ENCODE assay signal across 9 cellular contexts in genomic region chr7:96837583-96837982, GRCh38.
A peak's percentile ranks its signal among the peaks of the same experiment; 100 is the strongest.
DNase-seq lines count a peak whose midpoint lies in the region; ATAC-seq, FAIRE-seq and TF ChIP-seq lines count a peak whose summit lies in the region.
"Had no signal": no experiment of that assay in that cellular context is flagged by ENCODE, and none has a peak within 500 bp of the region (broad histone marks: within the 10 kb centered on the region; RNA-seq: fewer than 3 reads in every experiment).

No MANE protein-coding gene starts in this region.

- H3K18ac ChIP-seq in mesenchymal stem cell (ENCODE audit: low read depth in 1 of 2, low read length in 2 of 2), result no peak overlapping the region

- H3K4me3 ChIP-seq in GM12878 (no peak overlapping the region), mesenchymal stem cell (ENCODE audit: insufficient read depth in 1 of 2, low read depth in 1 of 2, low read length in 2 of 2) (no peak overlapping the region)

- H2BK120ac ChIP-seq in mesenchymal stem cell (ENCODE audit: low read depth, low read length), result no peak overlapping the region

- peak; percentile 96 for ATAC-seq in GM18858 (IDR thresholded peaks at IDR 0.05; ENCODE audit: unreplicated experiment)
- peak; percentile 97 for ATAC-seq in GM21515 (IDR thresholded peaks at IDR 0.05; ENCODE audit: unreplicated experiment)
- ATAC-seq in HG03457 (IDR thresholded peaks at IDR 0.05; ENCODE audit: unreplicated experiment), result peak; percentile 95
- ATAC-seq in GM12878, result peak; percentile 97

- no peak overlapping the region for H3K4ac ChIP-seq in mesenchymal stem cell (ENCODE audit: low read depth in 1 of 2, low read length in 2 of 2)

- no peak overlapping the region for H3K23ac ChIP-seq in mesenchymal stem cell (ENCODE audit: low read length in 2 of 2)

- intact Hi-C loops in GM12878 (cut with micrococcal nuclease; ENCODE audit: unreplicated experiment), result no loop called here

- H3K27me3 ChIP-seq in GM12878 (replicated peaks in 1 of 2; ENCODE audit: control insufficient read depth in 2 of 2, insufficient read depth in 2 of 2, low read length in 1 of 2) (no peaks in the 10 kb centered on the region; a peak in 1 of 4 replicates), mesenchymal stem cell (ENCODE audit: control insufficient read depth in 1 of 2, insufficient read depth in 1 of 2, low read length in 2 of 2) (no peaks in the 10 kb centered on the region)

- H4K8ac ChIP-seq in mesenchymal stem cell (ENCODE audit: low read length), result no peak overlapping the region

- WGBS in GM12878 (ENCODE audit: insufficient coverage, insufficient replicate concordance, low lambda C conversion rate, missing lambda C conversion rate), result 2% methylated on average over 2 of the region's 2 CpGs
- WGBS in mesenchymal stem cell, result 75% methylated on average over 1 of the region's 2 CpGs

- H3K79me1 ChIP-seq in mesenchymal stem cell (replicated peaks; ENCODE audit: low read length, poor library complexity, severe bottlenecking), result no peaks in the 10 kb centered on the region

- no peaks in the 10 kb centered on the region for H3K36me3 ChIP-seq in GM12878 (ENCODE audit: control insufficient read depth in 2 of 2, insufficient read depth in 2 of 2, low read length in 1 of 2)
- H3K36me3 ChIP-seq in mesenchymal stem cell (ENCODE audit: control insufficient read depth in 1 of 2, insufficient read depth in 2 of 2, low read depth in 1 of 2, low read length in 2 of 2), result no peaks in the 10 kb centered on the region

- no TSS peak for BruUV-seq in GM12878 (replicated peaks; lab: Mats Ljungman, UMichigan)

- H3K4me2 ChIP-seq in GM12878 (ENCODE audit: control insufficient read depth, insufficient read depth) (no peak overlapping the region), mesenchymal stem cell (ENCODE audit: low read length, poor library complexity, severe bottlenecking) (no peak overlapping the region)

- H3K79me2 ChIP-seq in GM12878 (ENCODE audit: control insufficient read depth, insufficient read depth, low read length), result no peaks in the 10 kb centered on the region

- DNase-seq in GM12878 (ENCODE audit: low read depth, low spot score) (peak; percentile 49), mesenchymal stem cell (no peak), NCI-H2227 (lab: John Stamatoyannopoulos, UW; ENCODE audit: unreplicated experiment) (no peak), ACHN (no peak), UCSD-AML1 (lab: John Stamatoyannopoulos, UW; ENCODE audit: unreplicated experiment) (no peak)

- H3K4me1 ChIP-seq in GM12878 (ENCODE audit: control insufficient read depth, insufficient read depth, low read length), result peaks cover 6% of the 10 kb centered on the region; the same call in 1 of the 2 replicates
- H3K4me1 ChIP-seq in mesenchymal stem cell (ENCODE audit: control insufficient read depth, insufficient read depth, low read depth, low read length), result no peaks in the 10 kb centered on the region

- H3K9ac ChIP-seq in GM12878 (ENCODE audit: control insufficient read depth, insufficient read depth, low read length), result no peak overlapping the region
- H3K9ac ChIP-seq in mesenchymal stem cell (ENCODE audit: low read length), result no peak overlapping the region

- RAD21 ChIA-PET in GM12878 (lab: Charles Lee; ENCODE audit: unreplicated experiment), result interaction anchor here (0.6 kb wide), 1 partner anchor 620 kb away, joined by 4 read pairs; no protein-coding TSS in a partner anchor

- H4K91ac ChIP-seq in mesenchymal stem cell (ENCODE audit: low read length), result no peak overlapping the region

- H3K9me3 ChIP-seq in GM12878 (replicated peaks; ENCODE audit: control insufficient read depth, insufficient read depth, low read length), result no peaks in the 10 kb centered on the region
- no peaks in the 10 kb centered on the region for H3K9me3 ChIP-seq in mesenchymal stem cell (ENCODE audit: control insufficient read depth, low read length)

- H2BK12ac ChIP-seq in mesenchymal stem cell (ENCODE audit: low read length in 2 of 2), result no peak overlapping the region

- no peak overlapping the region for H2BK15ac ChIP-seq in mesenchymal stem cell (ENCODE audit: low read depth, poor library complexity, severe bottlenecking)

- SMC1A ChIA-PET in GM12878 (lab: Charles Lee; ENCODE audit: uncharacterized antibody, unreplicated experiment), result interaction anchor here (0.7 to 1.1 kb wide), 2 partner anchors 22 to 53 kb away, joined by 3 read pairs; no protein-coding TSS in a partner anchor

- no peak overlapping the region for H3K27ac ChIP-seq in GM12878 (ENCODE audit: control insufficient read depth, insufficient read depth)
- H3K27ac ChIP-seq in mesenchymal stem cell (ENCODE audit: low read length, poor library complexity, severe bottlenecking), result no peak overlapping the region

- peak; percentile 83 for FAIRE-seq in GM12878 (lab: Jason Lieb, UNC)
- FAIRE-seq: colon had no signal

- POLR2A ChIA-PET in GM12878 (lab: Charles Lee), result no interaction called here

- no peak for TF ChIP-seq POLR2A in GM12878 (IDR thresholded peaks at IDR 0.05; ENCODE audit: low read depth, low read length)

- no peaks in the 10 kb centered on the region for H4K20me1 ChIP-seq in GM12878 (ENCODE audit: control insufficient read depth, insufficient read depth)

- CTCF ChIA-PET in GM12878 (lab: Yijun Ruan, JAX), result no interaction called here

- H3K14ac ChIP-seq in mesenchymal stem cell (ENCODE audit: low read length in 2 of 2), result no peak overlapping the region

- H2AFZ ChIP-seq in GM12878 (ENCODE audit: control insufficient read depth, low read depth, low read length) (no peak overlapping the region), mesenchymal stem cell (ENCODE audit: low read depth, low read length) (no peak overlapping the region)

- H2AK5ac ChIP-seq in mesenchymal stem cell (ENCODE audit: low read length, severe bottlenecking), result no peak overlapping the region

- TF ChIP-seq EP300 in GM12878 (IDR thresholded peaks at IDR 0.05; ENCODE audit: borderline replicate concordance in 1 of 2, control insufficient read depth in 1 of 2, low read depth in 2 of 2, low read length in 2 of 2), result 0 out of 4 replicates have a peak, but pooled peaks of 1 of the 2 experiments have one; percentile 20

- no peak overlapping the region for H2BK5ac ChIP-seq in mesenchymal stem cell (ENCODE audit: low read depth, low read length, poor library complexity, severe bottlenecking)

- no peak for TF ChIP-seq RAD21 in GM12878 (IDR thresholded peaks at IDR 0.05; ENCODE audit: insufficient read depth, low read depth, low read length)

- TF ChIP-seq CTCF in GM12878 (IDR thresholded peaks at IDR 0.05 in 2 of 3, conservative IDR thresholded peaks at IDR 0.05 in 1 of 3; ENCODE audit: control insufficient read depth in 2 of 3, extremely low read depth in 1 of 3, insufficient read depth in 1 of 3, low read depth in 3 of 3, low read length in 3 of 3), result no peak

- in situ Hi-C loops in GM12878 (cut with MboI) (no loop called here), ACHN (cut with HindIII; ENCODE audit: low pct_ligation_motif_present, low pct_unique_long_range_greater_than_20kb, low sequenced_read_pairs) (no loop called here)

TF ChIP-seq in GM12878, 131 proteins besides CTCF, POLR2A, EP300 and RAD21 (continues in another document):
- TF ChIP-seq ZNF384 (IDR thresholded peaks at IDR 0.05; ENCODE audit: borderline replicate concordance, low read depth, low read length) (no peak), TCF7 (IDR thresholded peaks at IDR 0.05; ENCODE audit: borderline replicate concordance) (no peak), ZBTB40 (IDR thresholded peaks at IDR 0.05; ENCODE audit: borderline replicate concordance) (no peak), SP1 (IDR thresholded peaks at IDR 0.05; ENCODE audit: low read depth, low read length) (no peak), FOXM1 (IDR thresholded peaks at IDR 0.05; ENCODE audit: low read depth, low read length) (0 out of 2 replicates have a peak, but pooled peaks have one; percentile 60), MEF2A (IDR thresholded peaks at IDR 0.05; ENCODE audit: insufficient read depth, low read depth, low read length) (0 out of 2 replicates have a peak, but pooled peaks have one; percentile 18), POU2F2 (IDR thresholded peaks at IDR 0.05; ENCODE audit: borderline replicate concordance, low read depth, low read length) (0 out of 3 replicates have a peak, but pooled peaks have one; percentile 31), JUNB (IDR thresholded peaks at IDR 0.05) (0 out of 2 replicates have a peak, but pooled peaks have one; percentile 35), TBL1XR1 (IDR thresholded peaks at IDR 0.05; ENCODE audit: low read depth, low read length) (no peak), CBFB (IDR thresholded peaks at IDR 0.05; ENCODE audit: low read depth) (0 out of 2 replicates have a peak, but pooled peaks have one; percentile 36), NR2C2 (IDR thresholded peaks at IDR 0.05; ENCODE audit: borderline replicate concordance, control insufficient read depth, insufficient read length, low read depth) (no peak)
